ENCODE assay signal across 18 cellular contexts in genomic region chr17:46129302-46129701, GRCh38.
"Had no signal": no experiment of that assay in that cellular context is flagged by ENCODE, and none has a peak within 500 bp of the region (broad histone marks: within the 10 kb centered on the region; RNA-seq: fewer than 3 reads in every experiment).

No MANE protein-coding gene starts in this region.

- H3K36me3 ChIP-seq: ascending aorta, heart right ventricle had no signal

- H3K9me3 ChIP-seq: ascending aorta, heart right ventricle had no signal

- H3K27ac Mint-ChIP-seq: activated naive CD8-positive, alpha-beta T cell treated with anti-CD3 and anti-CD28 coated beads, Interleukin-2, amount 10 ng/mL, durations not matched to agents 7 days and 5 days; type B pancreatic cell had no signal

- H3K4me3 ChIP-seq: ascending aorta, coronary artery, heart right ventricle had no signal

- DNase-seq: activated CD4-positive, alpha-beta T cell treated with anti-CD3 and anti-CD28 coated beads for 4 hours; activated CD8-positive, alpha-beta memory T cell treated with anti-CD3 and anti-CD28 coated beads for 24 hours; activated effector memory CD4-positive, alpha-beta T cell treated with anti-CD3 and anti-CD28 coated beads, Interleukin-2, amount 50 U/mL, for 16 hours; activated naive CD8-positive, alpha-beta T cell treated with anti-CD3 and anti-CD28 coated beads, Interleukin-2, amount 10 ng/mL, durations not matched to agents 7 days and 5 days; effector CD8-positive, alpha-beta T cell; heart right ventricle; kidney; left ventricle myocardium superior; nucleus accumbens; stimulated activated CD4-positive, alpha-beta T cell treated with anti-CD3 and anti-CD28 coated beads, Interleukin-2, amount 100 ng/mL, for 24 hours; stimulated activated naive CD4-positive, alpha-beta T cell; substantia nigra had no signal

- H3K9me3 Mint-ChIP-seq: activated naive CD8-positive, alpha-beta T cell treated with anti-CD3 and anti-CD28 coated beads, Interleukin-2, amount 10 ng/mL, durations not matched to agents 7 days and 5 days; type B pancreatic cell had no signal

- H3K27me3 ChIP-seq: ascending aorta, heart right ventricle had no signal

- H3K27ac ChIP-seq: ascending aorta, coronary artery, VCaP had no signal

- H3K27me3 Mint-ChIP-seq: activated naive CD8-positive, alpha-beta T cell treated with anti-CD3 and anti-CD28 coated beads, Interleukin-2, amount 10 ng/mL, durations not matched to agents 7 days and 5 days; progenitor cell of endocrine pancreas; type B pancreatic cell had no signal

- H3K4me3 Mint-ChIP-seq: activated naive CD8-positive, alpha-beta T cell treated with anti-CD3 and anti-CD28 coated beads, Interleukin-2, amount 10 ng/mL, durations not matched to agents 7 days and 5 days; type B pancreatic cell had no signal

- ATAC-seq: sciatic nerve had no signal
